Comparison of ENCODE assay signal across 8 cellular contexts in the genomic region with DNA sequence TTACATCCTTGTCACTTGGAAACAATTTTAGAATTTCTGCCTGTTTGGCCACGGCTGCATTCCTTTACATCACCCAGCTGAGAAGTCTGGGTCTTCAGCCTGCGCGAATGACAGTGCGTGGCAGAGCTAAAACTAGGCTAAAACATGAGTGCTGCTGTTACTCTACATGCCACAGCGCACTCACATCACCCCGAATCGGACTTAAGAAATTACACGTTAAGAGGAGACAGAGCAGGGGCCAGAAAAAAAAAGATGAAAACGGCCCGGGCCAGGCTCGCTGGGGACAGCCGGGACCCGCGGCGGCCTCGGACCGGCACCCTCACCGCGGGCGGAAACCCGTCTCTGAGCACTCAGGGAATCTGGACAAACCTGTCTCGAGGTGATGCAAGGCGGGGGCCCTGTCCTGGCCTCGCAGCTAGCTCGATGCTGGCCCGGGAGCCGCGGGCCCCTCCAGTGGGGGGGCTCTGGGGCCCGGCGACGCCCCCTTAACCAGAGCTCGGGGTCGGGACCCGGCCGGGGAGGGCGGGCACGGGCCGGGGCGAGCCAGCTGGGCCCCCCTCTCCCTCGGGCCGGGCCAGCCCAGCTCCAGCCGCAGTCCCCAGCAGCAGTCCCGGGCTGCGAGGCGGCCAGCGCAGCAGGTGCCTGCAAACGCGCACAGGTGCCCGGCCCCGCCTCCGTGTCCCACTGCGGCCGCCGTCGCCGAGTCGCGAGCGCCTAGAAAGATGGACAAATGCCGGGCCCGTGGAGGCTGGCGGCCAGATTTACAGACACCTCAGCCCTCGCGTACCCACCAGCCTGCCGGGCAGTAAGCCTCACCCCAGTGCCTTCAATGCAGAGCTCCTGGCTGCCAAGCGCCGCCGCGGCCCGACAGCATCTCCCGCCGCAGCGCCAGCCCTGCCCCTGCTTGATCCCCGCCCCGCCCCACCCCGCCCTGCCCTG. TPM values are rescaled to one million over a fixed set of nuclear protein-coding genes. Genes with fewer than 3 reads are reported as not detected.
DNase-seq lines count a peak whose midpoint lies in the region; ATAC-seq and TF ChIP-seq lines count a peak whose summit lies in the region.

Gene AKTIP, minus strand, starts transcription at position 879 of the 939 bp plus-strand sequence. CDS start 2,950 bp downstream, outside the sequence.

- H3K4me3 ChIP-seq in SK-N-MC (peak within 1 kb of the TSS; percentile 84), iPS-18c (ENCODE audit: insufficient read depth, low read depth, low read length) (peak within 1 kb of the TSS; percentile 84), sigmoid colon (peak within 1 kb of the TSS; percentile 77 to 99 (median 84))

- POLR2A ChIA-PET in MCF 10A (lab: Yijun Ruan, JAX), result interaction anchor here (0.5 to 3.3 kb wide), 9 partner anchors 14 to 1670 kb away, joined by 3 to 27 read pairs (median 4); partner anchors contain the start of genes IRX5 and RBL2

- peak within 1 kb of the TSS; percentile 69 for H3K9ac ChIP-seq in SK-N-MC (ENCODE audit: insufficient read length)

- H3K4me1 Mint-ChIP-seq in MCF 10A (ENCODE audit: insufficient read depth, unreplicated experiment), result peaks cover 23% of the 10 kb centered on the region

- no peak for TF ChIP-seq EP300 in sigmoid colon (IDR thresholded peaks at IDR 0.05)

- no peaks in the 10 kb centered on the region for H3K27me3 ChIP-seq in sigmoid colon

- peak within 1 kb of the TSS; percentile 88 for H3K27ac Mint-ChIP-seq in MCF 10A (ENCODE audit: low read depth, unreplicated experiment)

- H3K36me3 ChIP-seq in SK-N-MC (ENCODE audit: insufficient read depth, low read length) (no peaks in the 10 kb centered on the region), sigmoid colon (peaks cover 0 to 6% (median 4%) of the 10 kb centered on the region in 4 donors)

- H3K9me3 ChIP-seq in SK-N-MC (ENCODE audit: low read depth, low read length) (no peaks in the 10 kb centered on the region), iPS-18c (ENCODE audit: control insufficient read depth, insufficient read depth, low read length) (no peaks in the 10 kb centered on the region), sigmoid colon (no peaks in the 10 kb centered on the region)

- no peak for TF ChIP-seq CTCF in MCF 10A (IDR thresholded peaks at IDR 0.05; ENCODE audit: unreplicated experiment)
- TF ChIP-seq CTCF in sigmoid colon (IDR thresholded peaks at IDR 0.05), result no peak

- H3K9me3 Mint-ChIP-seq in MCF 10A (ENCODE audit: unreplicated experiment), result no peaks in the 10 kb centered on the region

- peaks cover 0 to 33% (median 28%) of the 10 kb centered on the region in 4 donors for H3K4me1 ChIP-seq in sigmoid colon

- H3K4me3 Mint-ChIP-seq in MCF 10A (ENCODE audit: unreplicated experiment), result peak within 1 kb of the TSS; percentile 70

- H3K27ac ChIP-seq in SK-N-MC (no peak within 1 kb of the TSS), sigmoid colon (peak within 1 kb of the TSS; percentile 92 to 99 (median 96))

- BruUV-seq in MCF 10A (replicated peaks; lab: Mats Ljungman, UMichigan), result no TSS peak

- peak in 9 of 14 donors; percentile 21 to 93 (median 70) for DNase-seq in C1 segment of cervical spinal cord (lab: John Stamatoyannopoulos, UW)
- DNase-seq in SK-N-MC (ENCODE audit: low read depth, low spot score), result no peak
- no peak for DNase-seq in MCF 10A (ENCODE audit: unreplicated experiment)
- DNase-seq in sigmoid colon, result peak; percentile 79
- DNase-seq in GM19238 (ENCODE audit: insufficient read length, low spot score), result no peak

- intact Hi-C loops in MCF 10A (cut with micrococcal nuclease) (loop anchor here (5.0 to 10.0 kb wide), 2 partner anchors 65 to 178 kb away; no protein-coding TSS in a partner anchor), sigmoid colon (cut with DNase I) (loop anchor here (2.0 to 5.0 kb wide), 3 partner anchors 68 to 445 kb away; partner anchors contain the start of genes FTO, RBL2 and RPGRIP1L)

- WGBS in sigmoid colon, 2 donors, result 0 to 1% methylated on average over 76 of the region's 76 CpGs

- peak in 1 of 2 donors; percentile 19 for TF ChIP-seq POLR2A in sigmoid colon (IDR thresholded peaks at IDR 0.05)

- ATAC-seq in GM19328 (IDR thresholded peaks at IDR 0.05; ENCODE audit: unreplicated experiment) (peak; percentile 23), HG03354 (IDR thresholded peaks at IDR 0.05; ENCODE audit: poor library complexity, severe bottlenecking, unreplicated experiment) (peak; percentile 38)

- peaks cover 17% of the 10 kb centered on the region for H3K36me3 Mint-ChIP-seq in MCF 10A (ENCODE audit: insufficient read depth, unreplicated experiment)

- no peaks in the 10 kb centered on the region for H3K27me3 Mint-ChIP-seq in MCF 10A (ENCODE audit: insufficient read depth, unreplicated experiment)

- CTCF ChIA-PET in MCF 10A (lab: Yijun Ruan, JAX), result interaction anchor here (0.7 kb wide), 2 partner anchors 331 to 1040 kb away, joined by 3 to 4 read pairs; no protein-coding TSS in a partner anchor

RNA-seq across cellular contexts. Expression of gene AKTIP, which starts in this region (rescaled TPM):
- total RNA-seq in MCF 10A (2022) (27.6 and 30.3 TPM in 2 replicates), sigmoid colon (10 to 100 TPM; 39.5 to 56.0 (median 48.0) TPM)
- 10 to 100 TPM; 14.4 to 19.9 (median 17.3) TPM for polyA plus RNA-seq in sigmoid colon

Comparison
In these comparisons a context has a peak if more than half of its experiments do, and no peak if none do; other contexts are left out.
1. DNase-seq: peak in C1 segment of cervical spinal cord (9 of 14) and sigmoid colon (single experiment); none in SK-N-MC (single experiment), MCF 10A (single experiment) and GM19238 (single experiment).
2. Peak in every context shown above with its lines, with median percentiles within 50 percentile points of each other: H3K4me3 ChIP-seq.